ENCODE assay signal across 10 cellular contexts in the genomic region with DNA sequence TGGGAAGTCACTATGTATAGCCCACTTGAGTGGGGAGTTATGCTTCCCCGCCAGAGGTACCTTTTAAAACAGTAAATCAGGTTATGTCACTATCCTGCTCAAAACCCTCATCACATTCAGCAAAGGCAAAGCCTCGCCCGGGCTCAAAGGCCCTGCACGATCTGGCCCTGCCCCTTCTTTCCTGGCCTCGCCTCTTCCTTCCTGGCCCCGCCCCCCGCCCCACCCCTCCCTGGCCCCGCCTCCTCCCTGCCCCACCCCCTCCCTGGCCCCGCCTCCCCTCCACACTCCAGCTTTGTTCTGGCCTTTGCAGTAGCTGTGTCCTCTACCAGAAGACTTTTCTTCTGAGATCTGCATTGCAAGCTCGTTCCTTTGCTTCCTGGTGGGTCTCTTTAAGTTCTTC. TPM values are rescaled to one million over a fixed set of nuclear protein-coding genes. Genes with fewer than 3 reads are reported as not detected.
A peak's percentile ranks its signal among the peaks of the same experiment; 100 is the strongest.
DNase-seq lines count a peak whose midpoint lies in the region; ATAC-seq and TF ChIP-seq lines count a peak whose summit lies in the region.
"Had no signal": no experiment of that assay in that cellular context is flagged by ENCODE, and none has a peak within 500 bp of the region (broad histone marks: within the 10 kb centered on the region; RNA-seq: fewer than 3 reads in every experiment).

No MANE protein-coding gene starts in this region.

- intact Hi-C loops in CD8-positive, alpha-beta T cell (cut with DNase I, micrococcal nuclease): loop anchor here in 1 of 2 experiments (10.0 kb wide), 1 partner anchor 146 kb away; no protein-coding TSS in a partner anchor
- intact Hi-C loops in right cardiac atrium (cut with DNase I) (no loop called here), uterus (cut with DNase I; ENCODE audit: low total_unique reads) (no loop called here)

- H3K27ac ChIP-seq in CD8-positive, alpha-beta T cell (ENCODE audit: low read depth, low read length): no peak overlapping the region
- no peak overlapping the region for H3K27ac ChIP-seq in right cardiac atrium (ENCODE audit: low read length)
- H3K27ac ChIP-seq in uterus: no peak overlapping the region
- H3K27ac ChIP-seq: parathyroid adenoma had no signal

- POLR2A ChIA-PET in CD8-positive, alpha-beta T cell (lab: Charles Lee): no interaction called here

- no peaks in the 10 kb centered on the region for H3K36me3 Mint-ChIP-seq in CD8-positive, alpha-beta T cell
- H3K36me3 Mint-ChIP-seq: activated naive CD4-positive, alpha-beta T cell treated with anti-CD3 and anti-CD28 coated beads, Interleukin-2, amount 50 U/mL, for 24 hours had no signal

- peak in 3 of 7 experiments; percentile 6 to 16 (median 15) for DNase-seq in CD8-positive, alpha-beta T cell
- DNase-seq in HuH-7.5 (ENCODE audit: low spot score): peak; percentile 80
- peak; percentile 29 to 44 for DNase-seq in activated CD4-positive, alpha-beta T cell treated with anti-CD3 and anti-CD28 coated beads, Interleukin-2, amount 50 U/mL, for 48 hours
- DNase-seq in right cardiac atrium: peak; percentile 59 to 74 (median 70)
- peak; percentile 17 to 29 for DNase-seq in stimulated activated naive CD8-positive, alpha-beta T cell treated with anti-CD3 and anti-CD28 coated beads, Interleukin-15, amount 100 ng/mL, for 72 hours
- DNase-seq in NCI-H146 treated with DMSO at 0.1 percent for 48 hours (lab: John Stamatoyannopoulos, UW; ENCODE audit: unreplicated experiment): no peak
- no peak for DNase-seq in uterus

- H3K4me1 Mint-ChIP-seq in CD8-positive, alpha-beta T cell (ENCODE audit: low read depth): peaks cover 6% of the 10 kb centered on the region
- peaks cover 5% of the 10 kb centered on the region for H3K4me1 Mint-ChIP-seq in stimulated activated naive CD8-positive, alpha-beta T cell treated with anti-CD3 and anti-CD28 coated beads, Interleukin-15, amount 100 ng/mL, for 72 hours

- H3K27me3 ChIP-seq in CD8-positive, alpha-beta T cell (ENCODE audit: insufficient read depth, low read length): no peaks in the 10 kb centered on the region
- H3K27me3 ChIP-seq in right cardiac atrium (ENCODE audit: control insufficient read depth, insufficient read depth): no peaks in the 10 kb centered on the region
- H3K27me3 ChIP-seq in uterus: peaks cover 0 to 2% of the 10 kb centered on the region in 2 donors

- 28% methylated on average over 10 of the region's 10 CpGs for WGBS in right cardiac atrium

- no peak overlapping the region for H3K27ac Mint-ChIP-seq in CD8-positive, alpha-beta T cell
- H3K27ac Mint-ChIP-seq in stimulated activated naive CD8-positive, alpha-beta T cell treated with anti-CD3 and anti-CD28 coated beads, Interleukin-15, amount 100 ng/mL, for 72 hours: no peak overlapping the region
- H3K27ac Mint-ChIP-seq: activated naive CD4-positive, alpha-beta T cell treated with anti-CD3 and anti-CD28 coated beads, Interleukin-2, amount 50 U/mL, for 24 hours had no signal

- H3K4me3 Mint-ChIP-seq in CD8-positive, alpha-beta T cell: no peak overlapping the region
- H3K4me3 Mint-ChIP-seq in stimulated activated naive CD8-positive, alpha-beta T cell treated with anti-CD3 and anti-CD28 coated beads, Interleukin-15, amount 100 ng/mL, for 72 hours: no peak overlapping the region
- H3K4me3 Mint-ChIP-seq: activated naive CD4-positive, alpha-beta T cell treated with anti-CD3 and anti-CD28 coated beads, Interleukin-2, amount 50 U/mL, for 24 hours had no signal

- no peak for TF ChIP-seq POLR2A in uterus (IDR thresholded peaks at IDR 0.05)

- H3K36me3 ChIP-seq in CD8-positive, alpha-beta T cell (ENCODE audit: insufficient read depth, low read length): no peaks in the 10 kb centered on the region
- no peaks in the 10 kb centered on the region for H3K36me3 ChIP-seq in uterus

- H3K27me3 Mint-ChIP-seq in CD8-positive, alpha-beta T cell (ENCODE audit: low read depth): peaks cover 4% of the 10 kb centered on the region
- peaks cover 1% of the 10 kb centered on the region for H3K27me3 Mint-ChIP-seq in stimulated activated naive CD8-positive, alpha-beta T cell treated with anti-CD3 and anti-CD28 coated beads, Interleukin-15, amount 100 ng/mL, for 72 hours

- no peaks in the 10 kb centered on the region for H3K9me3 ChIP-seq in CD8-positive, alpha-beta T cell (ENCODE audit: low read length)
- H3K9me3 ChIP-seq in right cardiac atrium (ENCODE audit: control insufficient read depth, low read length) (no peaks in the 10 kb centered on the region), uterus (no peaks in the 10 kb centered on the region)

- TF ChIP-seq CTCF in CD8-positive, alpha-beta T cell (IDR thresholded peaks at IDR 0.05): no peak
- TF ChIP-seq CTCF in uterus (IDR thresholded peaks at IDR 0.05): no peak

- no peaks in the 10 kb centered on the region for H3K4me1 ChIP-seq in CD8-positive, alpha-beta T cell (ENCODE audit: insufficient read depth, low read length)
- H3K4me1 ChIP-seq in right cardiac atrium (ENCODE audit: control insufficient read depth, insufficient read depth, low read length): no peaks in the 10 kb centered on the region
- H3K4me1 ChIP-seq in uterus: peaks cover 0 to 4% of the 10 kb centered on the region in 2 donors
- H3K4me1 ChIP-seq: parathyroid adenoma had no signal

- no peak overlapping the region for H3K4me3 ChIP-seq in CD8-positive, alpha-beta T cell (ENCODE audit: low read depth, low read length)
- H3K4me3 ChIP-seq in right cardiac atrium (ENCODE audit: low read length) (no peak overlapping the region), uterus (no peak overlapping the region)

- H3K9me3 Mint-ChIP-seq in CD8-positive, alpha-beta T cell: no peaks in the 10 kb centered on the region
- H3K9me3 Mint-ChIP-seq in stimulated activated naive CD8-positive, alpha-beta T cell treated with anti-CD3 and anti-CD28 coated beads, Interleukin-15, amount 100 ng/mL, for 72 hours: no peaks in the 10 kb centered on the region
- H3K9me3 Mint-ChIP-seq: activated naive CD4-positive, alpha-beta T cell treated with anti-CD3 and anti-CD28 coated beads, Interleukin-2, amount 50 U/mL, for 24 hours had no signal

- ATAC-seq in CD8-positive, alpha-beta T cell: peak; percentile 72
- ATAC-seq in right cardiac atrium (peak; percentile 23 to 30), HG03469 (IDR thresholded peaks at IDR 0.05; ENCODE audit: unreplicated experiment) (no peak)
- peak; percentile 44 for ATAC-seq in stimulated activated naive CD8-positive, alpha-beta T cell treated with anti-CD3 and anti-CD28 coated beads, Interleukin-15, amount 100 ng/mL, for 72 hours

- CTCF ChIA-PET in CD8-positive, alpha-beta T cell (lab: Charles Lee): no interaction called here

RNA-seq across cellular contexts. Expression of a gene that starts 6.6 kb away (rescaled TPM):
- not detected for total RNA-seq in CD8-positive, alpha-beta T cell
- total RNA-seq in right cardiac atrium (under 1 TPM in 2 of 4 donors, not detected in 2; 0.06 to 0.23 TPM), uterus (under 1 TPM in 1 of 4 donors, not detected in 3; 0.48 TPM)
- 4.7 TPM for polyA plus RNA-seq in right cardiac atrium

RNA-seq across cellular contexts. Expression of a gene that starts 35.7 kb away (rescaled TPM):
- 10 to 100 TPM; 58.7 to 68.3 TPM for total RNA-seq in CD8-positive, alpha-beta T cell
- total RNA-seq in right cardiac atrium (10 to 100 TPM; 45.1 to 49.4 (median 46.0) TPM), uterus (10 to 100 TPM; 23.1 to 92.5 (median 64.4) TPM)
- polyA plus RNA-seq in right cardiac atrium: 19.9 TPM

Comparison
In these comparisons a context has a peak if more than half of its experiments do, and no peak if none do; other contexts are left out.
1. DNase-seq: peak in HuH-7.5 (single experiment), activated CD4-positive, alpha-beta T cell treated with anti-CD3 and anti-CD28 coated beads, Interleukin-2, amount 50 U/mL, for 48 hours (2 of 2), right cardiac atrium (3 of 3) and stimulated activated naive CD8-positive, alpha-beta T cell treated with anti-CD3 and anti-CD28 coated beads, Interleukin-15, amount 100 ng/mL, for 72 hours (2 of 2); none in NCI-H146 treated with DMSO at 0.1 percent for 48 hours (single experiment) and uterus (0 of 2).